ENCODE assay signal across 9 cellular contexts in the genomic region with DNA sequence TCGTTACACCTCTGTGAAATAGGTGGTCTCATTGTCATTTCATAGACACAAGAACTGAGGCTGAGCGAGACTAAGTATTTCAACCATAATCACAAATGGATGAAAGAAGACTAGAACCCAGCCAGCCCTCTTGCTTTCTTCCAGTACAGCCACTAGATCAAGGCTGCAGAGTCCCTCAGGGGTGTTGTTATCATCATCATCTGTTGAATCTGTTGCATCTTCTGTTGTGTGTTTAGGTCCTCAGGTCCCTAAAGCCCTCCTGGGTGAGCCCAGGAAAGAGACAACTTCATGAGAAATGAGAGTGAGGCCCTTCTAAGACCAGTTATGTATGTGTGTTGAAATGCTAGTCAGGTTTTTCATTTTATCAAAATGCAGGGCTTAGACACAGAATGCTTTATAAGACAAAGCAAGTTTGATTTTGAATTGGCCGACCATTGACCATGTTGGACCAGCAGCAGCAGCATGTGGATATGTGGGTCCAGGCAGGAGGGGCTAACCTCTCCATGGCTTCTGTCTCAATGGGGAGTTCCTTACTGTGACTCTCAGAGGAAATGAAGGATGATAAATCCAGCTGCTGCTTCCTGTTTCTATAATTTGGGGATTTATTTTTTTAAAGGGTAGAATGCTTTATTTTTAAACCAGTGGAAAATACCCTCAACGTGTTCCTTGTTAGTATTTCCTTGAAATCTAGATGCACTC.
DNase-seq lines count a peak whose midpoint lies in the region; ATAC-seq, FAIRE-seq and TF ChIP-seq lines count a peak whose summit lies in the region.
"Had no signal": no experiment of that assay in that cellular context is flagged by ENCODE, and none has a peak within 500 bp of the region (broad histone marks: within the 10 kb centered on the region; RNA-seq: fewer than 3 reads in every experiment).

No MANE protein-coding gene starts in this region.

- no peak for FAIRE-seq in bronchial epithelial cell (lab: Jason Lieb, UNC)
- FAIRE-seq: endometrium had no signal

- H3K36me3 Mint-ChIP-seq in naive B cell: peaks cover 8 to 10% of the 10 kb centered on the region in 2 donors

- H3K9me3 ChIP-seq in sigmoid colon: no peaks in the 10 kb centered on the region
- no peaks in the 10 kb centered on the region for H3K9me3 ChIP-seq in tibial nerve

- H3K27ac ChIP-seq in sigmoid colon: peak overlapping the region in 1 of 4 donors; percentile 22
- peak overlapping the region in 1 of 4 donors; percentile 66 for H3K27ac ChIP-seq in tibial nerve

- no peaks in the 10 kb centered on the region for H3K27me3 Mint-ChIP-seq in naive B cell

- H3K4me3 ChIP-seq in bronchial epithelial cell (ENCODE audit: low read depth, low read length) (no peak overlapping the region), sigmoid colon (no peak overlapping the region), tibial nerve (no peak overlapping the region)

- H3K36me3 ChIP-seq in bronchial epithelial cell (ENCODE audit: control insufficient read depth, insufficient read depth, low read length): no peaks in the 10 kb centered on the region
- H3K36me3 ChIP-seq in sigmoid colon: no peaks in the 10 kb centered on the region
- no peaks in the 10 kb centered on the region for H3K36me3 ChIP-seq in tibial nerve

- peaks cover 35 to 70% (median 59%) of the 10 kb centered on the region in 3 donors for H3K4me1 Mint-ChIP-seq in naive B cell

- no peaks in the 10 kb centered on the region for H3K27me3 ChIP-seq in bronchial epithelial cell (ENCODE audit: control insufficient read depth, insufficient read depth, low read length)
- H3K27me3 ChIP-seq in sigmoid colon: no peaks in the 10 kb centered on the region
- no peaks in the 10 kb centered on the region for H3K27me3 ChIP-seq in tibial nerve

- no peaks in the 10 kb centered on the region for H3K9me3 Mint-ChIP-seq in naive B cell

- ATAC-seq in naive B cell (ENCODE audit: low read depth in 2 of 2): peak; percentile 16 to 27

- TF ChIP-seq POLR2A in sigmoid colon (IDR thresholded peaks at IDR 0.05): no peak
- no peak for TF ChIP-seq POLR2A in tibial nerve (IDR thresholded peaks at IDR 0.05)

- peak overlapping the region in 1 of 8 donors; percentile 39 for H3K4me3 Mint-ChIP-seq in naive B cell

- no peak for TF ChIP-seq EP300 in sigmoid colon (IDR thresholded peaks at IDR 0.05)
- no peak for TF ChIP-seq EP300 in tibial nerve (IDR thresholded peaks at IDR 0.05)

- H3K4me1 ChIP-seq in sigmoid colon (peaks cover 0 to 27% (median 19%) of the 10 kb centered on the region in 4 donors), tibial nerve (peaks cover 0 to 48% (median 9%) of the 10 kb centered on the region in 4 donors)

- TF ChIP-seq CTCF in bronchial epithelial cell (IDR thresholded peaks at IDR 0.05; ENCODE audit: insufficient read depth, low read length, severe bottlenecking) (no peak), sigmoid colon (IDR thresholded peaks at IDR 0.05) (no peak), tibial nerve (IDR thresholded peaks at IDR 0.05) (no peak)

- DNase-seq in Ammon's horn (ENCODE audit: low spot score): peak; percentile 27
- peak; percentile 32 for DNase-seq in HT1080 (ENCODE audit: low read depth)
- peak; percentile 18 for DNase-seq in bronchial epithelial cell (ENCODE audit: low read depth)
- no peak for DNase-seq in naive B cell
- no peak for DNase-seq in NAMALWA (ENCODE audit: low spot score)
- no peak for DNase-seq in sigmoid colon
- DNase-seq in tibial nerve (ENCODE audit: low spot score in 2 of 2): no peak
- DNase-seq in stimulated activated CD4-positive, alpha-beta T cell treated with anti-CD3 and anti-CD28 coated beads, Interleukin-2, amount 100 ng/mL, for 48 hours: no peak

- H3K27ac Mint-ChIP-seq in naive B cell: peak overlapping the region; percentile 8 to 84 (median 59)

- intact Hi-C loops in sigmoid colon (cut with DNase I): no loop called here

- WGBS in sigmoid colon, 2 donors: 73 to 85% methylated on average over 4 of the region's 4 CpGs
- WGBS in tibial nerve, 2 donors: 57 to 65% methylated on average over 4 of the region's 4 CpGs

Comparison
In these comparisons a context has a peak if more than half of its experiments do, and no peak if none do; other contexts are left out.
1. DNase-seq: peak in Ammon's horn (single experiment), HT1080 (single experiment) and bronchial epithelial cell (single experiment); none in naive B cell (single experiment), NAMALWA (single experiment), sigmoid colon (single experiment), tibial nerve (0 of 2) and stimulated activated CD4-positive, alpha-beta T cell treated with anti-CD3 and anti-CD28 coated beads, Interleukin-2, amount 100 ng/mL, for 48 hours (0 of 2).